ENCODE assay signal across 8 cellular contexts in the genomic region with DNA sequence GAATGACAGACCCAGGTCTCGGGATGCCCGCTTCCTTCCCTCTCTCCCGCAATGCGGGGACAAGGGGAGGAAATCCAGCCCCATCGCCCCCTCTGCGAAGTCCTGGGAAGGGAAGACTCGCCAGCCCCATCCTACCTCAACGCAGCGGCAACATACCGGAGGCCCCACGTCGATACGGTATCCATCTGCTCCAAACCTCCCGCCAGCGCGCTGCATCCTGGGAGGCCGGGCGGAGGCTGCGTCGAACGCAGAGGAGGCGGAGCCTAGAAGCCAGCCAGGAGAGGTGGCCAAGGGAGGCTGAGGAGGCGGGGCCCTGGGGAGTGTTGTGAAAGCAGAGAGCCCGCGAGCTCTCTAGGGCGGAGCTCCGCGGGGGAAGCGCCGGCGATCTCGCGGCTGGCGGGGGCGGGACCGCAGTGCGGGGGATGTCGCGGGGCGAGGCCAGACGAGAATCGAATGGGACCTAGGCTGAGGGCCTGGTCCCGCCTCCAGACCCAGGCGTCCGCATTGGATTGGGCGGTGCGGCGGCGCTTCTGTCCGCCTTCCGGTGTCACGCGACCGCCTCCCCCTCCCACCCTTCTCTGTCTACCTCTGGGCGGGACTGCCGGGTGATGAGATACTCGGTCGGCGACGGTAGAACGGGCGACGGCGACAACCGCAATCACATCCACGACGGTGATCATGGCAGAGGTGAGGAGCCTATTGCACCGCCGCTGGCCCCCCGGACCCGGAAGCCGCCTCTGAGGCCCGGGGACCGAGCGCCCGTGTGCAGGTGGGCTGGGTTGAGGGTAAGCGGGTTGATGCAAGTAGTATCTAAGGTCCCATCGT.
DNase-seq lines count a peak whose midpoint lies in the region; ATAC-seq and TF ChIP-seq lines count a peak whose summit lies in the region.

A gene (minus strand): TSS at position 219 of the 825 bp plus-strand sequence. CDS start 7,559 bp downstream, outside the sequence.
A gene (plus strand): TSS at position 571 of the 825 bp plus-strand sequence. CDS start 108 bp downstream, at position 679.

- DNase-seq in AML-193 (lab: John Stamatoyannopoulos, UW) (peak; percentile 68 to 76), NCI-H446 treated with DMSO at 0.1 percent for 48 hours (lab: John Stamatoyannopoulos, UW) (peak; percentile 90), cerebellar nuclear complex (lab: John Stamatoyannopoulos, UW) (peak; percentile 74 to 77), islet precursor cell (peak; percentile 98)
- DNase-seq in stimulated activated CD4-positive, alpha-beta T cell treated with anti-CD3 and anti-CD28 coated beads, Interleukin-12 subunit alpha, Interleukin-12 subunit beta, amount 100 ng/mL, for 4 hours, result peak; percentile 87

- peak; percentile 58 for TF ChIP-seq POLR2A in GM19099 (IDR thresholded peaks at IDR 0.05; ENCODE audit: extremely low read depth, insufficient read length, low read depth)

- peak; percentile 96 for ATAC-seq in HG03378 (IDR thresholded peaks at IDR 0.05; ENCODE audit: unreplicated experiment)
- ATAC-seq in activated CD4-positive, CD25-positive, alpha-beta regulatory T cell treated with anti-CD3 and anti-CD28 coated beads, Interleukin-2, amount 50 U/mL, for 24 hours, result peak; percentile 93 to 95

Comparison
In these comparisons a context has a peak if more than half of its experiments do, and no peak if none do; other contexts are left out.
1. Peak in every context shown above with its lines: DNase-seq and ATAC-seq.